ENCODE assay signal across 8 cellular contexts in the genomic region with DNA sequence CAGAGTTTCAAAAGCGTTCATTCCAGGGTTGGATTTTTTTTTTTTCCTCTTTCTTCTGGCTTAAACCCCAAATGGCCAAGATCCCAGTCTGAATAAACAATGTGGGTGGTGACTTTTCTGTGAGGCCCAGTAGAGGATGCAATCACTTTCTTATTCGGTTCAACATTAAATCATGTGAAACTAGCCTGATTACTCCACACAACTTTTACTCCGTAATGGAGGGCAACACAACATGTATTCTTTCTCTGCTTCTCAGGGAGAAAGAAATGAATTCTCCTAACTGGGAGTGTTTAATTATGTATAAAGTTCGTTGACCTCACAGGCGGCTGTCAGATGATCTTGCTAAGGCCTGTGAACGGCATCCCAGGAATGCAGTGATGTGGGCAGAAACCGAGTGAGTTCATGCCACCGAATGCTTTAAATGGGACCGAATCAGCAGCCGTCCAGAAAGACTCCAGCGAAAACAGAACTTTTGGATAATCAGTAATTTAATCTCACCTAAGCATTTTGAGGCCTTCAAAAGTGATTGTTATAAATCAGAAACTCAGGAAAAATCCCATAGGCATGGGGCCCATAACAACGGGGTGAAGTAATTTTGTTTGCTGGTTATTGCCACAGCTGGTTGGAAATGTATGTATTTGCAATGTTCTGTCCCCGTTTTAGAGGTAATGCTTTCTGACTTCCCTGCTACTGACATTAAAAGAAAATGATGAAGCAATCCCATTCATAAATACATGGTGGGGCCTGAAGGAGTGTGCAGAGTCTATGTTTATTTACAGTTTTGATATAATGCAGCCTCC.
DNase-seq lines count a peak whose midpoint lies in the region; ATAC-seq and TF ChIP-seq lines count a peak whose summit lies in the region.

No MANE protein-coding gene starts in this region.

- peak overlapping the region; percentile 65 to 75 (median 71) for H3K27ac ChIP-seq in body of pancreas
- no peak overlapping the region for H3K27ac ChIP-seq in iPS DF 6.9 (ENCODE audit: low read length)
- peak overlapping the region; percentile 86 for H3K27ac ChIP-seq in skeletal muscle tissue (ENCODE audit: low read depth, low read length)

- no peaks in the 10 kb centered on the region for H3K9me3 ChIP-seq in body of pancreas
- no peaks in the 10 kb centered on the region for H3K9me3 ChIP-seq in iPS DF 6.9 (ENCODE audit: control insufficient read depth, insufficient read depth, low read length)
- no peaks in the 10 kb centered on the region for H3K9me3 ChIP-seq in skeletal muscle tissue (ENCODE audit: control insufficient read depth in 3 of 3, low read length in 3 of 3)

- WGBS in body of pancreas, 2 donors, result 25 to 41% methylated on average over 13 of the region's 13 CpGs
- WGBS in iPS DF 6.9 (ENCODE audit: insufficient coverage, insufficient read length), result no CpG with 5 or more reads among the region's 13 CpGs

- H3K27me3 ChIP-seq in body of pancreas (no peaks in the 10 kb centered on the region), iPS DF 6.9 (ENCODE audit: control insufficient read depth, insufficient read depth, low read length) (no peaks in the 10 kb centered on the region), skeletal muscle tissue (ENCODE audit: control insufficient read depth in 3 of 3, insufficient read depth in 3 of 3, low read length in 3 of 3) (no peaks in the 10 kb centered on the region)

- H3K4me3 ChIP-seq in HFF-Myc (replicated peaks; ENCODE audit: low read depth, low read length) (0 out of 2 replicates have a peak overlapping the region, but pooled peaks have one; percentile 4), body of pancreas (no peak overlapping the region), iPS DF 6.9 (ENCODE audit: low read length) (no peak overlapping the region), skeletal muscle tissue (ENCODE audit: low read length in 3 of 3) (peak overlapping the region; percentile 28 to 53 (median 45))

- peaks cover 25% of the 10 kb centered on the region for H3K4me1 ChIP-seq in body of pancreas
- H3K4me1 ChIP-seq in iPS DF 6.9 (ENCODE audit: control insufficient read depth, insufficient read depth, low read length), result peaks cover 5% of the 10 kb centered on the region; the same call in 1 of the 2 replicates
- peaks cover 13 to 21% (median 16%) of the 10 kb centered on the region in 3 donors for H3K4me1 ChIP-seq in skeletal muscle tissue (ENCODE audit: control insufficient read depth in 3 of 3, insufficient read depth in 3 of 3, low read length in 3 of 3)

- ATAC-seq in body of pancreas (peak; percentile 90), HG03097 (IDR thresholded peaks at IDR 0.05; ENCODE audit: low FRiP score, unreplicated experiment) (no peak), HG03045 (IDR thresholded peaks at IDR 0.05; ENCODE audit: unreplicated experiment) (no peak), HG02840 (IDR thresholded peaks at IDR 0.05; ENCODE audit: low FRiP score, unreplicated experiment) (no peak)

- intact Hi-C loops in body of pancreas (cut with DNase I), result no loop called here

- H3K36me3 ChIP-seq in body of pancreas (replicated peaks in 1 of 2; ENCODE audit: insufficient read depth in 1 of 2, low read depth in 2 of 2), result no peaks in the 10 kb centered on the region
- H3K36me3 ChIP-seq in iPS DF 6.9 (ENCODE audit: control insufficient read depth, insufficient read depth, low read length), result no peaks in the 10 kb centered on the region
- H3K36me3 ChIP-seq in skeletal muscle tissue (ENCODE audit: control insufficient read depth in 3 of 3, insufficient read depth in 3 of 3, low read length in 3 of 3), result no peaks in the 10 kb centered on the region

- TF ChIP-seq CTCF in HFF-Myc (IDR thresholded peaks at IDR 0.05; ENCODE audit: low read depth, low read length, missing control alignments) (no peak), body of pancreas (IDR thresholded peaks at IDR 0.05) (peak in 1 of 7 experiments; percentile 1)

- H3K9ac ChIP-seq in skeletal muscle tissue (ENCODE audit: low read depth in 1 of 3, low read length in 3 of 3), result peak overlapping the region; percentile 54 to 60 (median 55)

- TF ChIP-seq POLR2A in body of pancreas (IDR thresholded peaks at IDR 0.05), result peak in 2 of 3 donors; percentile 29 to 36

- DNase-seq in HFF-Myc (ENCODE audit: extremely low read depth, low read depth) (peak; percentile 44), body of pancreas (peak; percentile 43 to 71 (median 54)), iPS DF 6.9 (ENCODE audit: low read depth, low spot score) (peak; percentile 43), cortex of kidney (lab: John Stamatoyannopoulos, UW) (no peak)

Comparison
In these comparisons a context has a peak if more than half of its experiments do, and no peak if none do; other contexts are left out.
1. H3K4me3 ChIP-seq: peak in HFF-Myc (single experiment) and skeletal muscle tissue (3 of 3); none in body of pancreas (0 of 2) and iPS DF 6.9 (single experiment).